Comparison of ENCODE assay signal across 12 cellular contexts in the genomic region with DNA sequence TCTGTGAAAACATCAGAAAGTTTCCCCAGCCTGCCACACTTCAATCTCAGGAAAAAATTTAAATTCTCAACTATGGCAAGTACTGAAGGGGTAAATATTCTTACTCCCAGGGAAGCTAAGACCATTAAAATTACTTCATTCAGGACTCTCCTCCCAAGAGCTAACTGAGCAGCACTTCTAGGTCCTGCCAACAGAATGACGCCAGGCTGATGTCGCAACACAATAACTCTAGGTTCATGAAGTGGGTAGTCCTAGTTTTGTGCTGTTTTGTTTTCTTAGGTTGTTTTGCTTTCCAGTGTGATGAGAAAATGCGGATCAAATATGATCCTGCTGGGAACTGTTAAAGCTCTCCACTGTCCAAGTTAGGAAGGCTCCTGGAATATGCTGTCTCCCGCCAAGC.
DNase-seq lines count a peak whose midpoint lies in the region; TF ChIP-seq lines count a peak whose summit lies in the region.
"Had no signal": no experiment of that assay in that cellular context is flagged by ENCODE, and none has a peak within 500 bp of the region (broad histone marks: within the 10 kb centered on the region; RNA-seq: fewer than 3 reads in every experiment).

No MANE protein-coding gene starts in this region.

- DNase-seq in HuH-7 (ENCODE audit: low spot score) (peak; percentile 6), RPMI7951 (ENCODE audit: low read depth) (peak; percentile 7), fibroblast of mammary gland (ENCODE audit: low read depth) (peak; percentile 66), skeletal muscle cell (ENCODE audit: low read depth) (peak; percentile 21), NCI-H1417 (lab: John Stamatoyannopoulos, UW) (no peak), NCI-H1436 treated with DMSO at 0.1 percent for 48 hours (lab: John Stamatoyannopoulos, UW) (no peak), SHP77 treated with DMSO at 0.1 percent for 48 hours (lab: John Stamatoyannopoulos, UW) (no peak)
- DNase-seq in stimulated activated CD4-positive, alpha-beta T cell treated with anti-CD3 and anti-CD28 coated beads, Interleukin-2, amount 100 ng/mL, for 24 hours, result no peak
- DNase-seq: dermis blood vessel endothelial cell, NCI-H1092 treated with DMSO at 0.1 percent for 48 hours, NCI-H524 treated with DMSO at 0.1 percent for 48 hours had no signal

- TF ChIP-seq CTCF in fibroblast of mammary gland (conservative IDR thresholded peaks at IDR 0.05; ENCODE audit: control insufficient read depth, insufficient read depth, low read depth, low read length), result no peak

- H3K4me3 ChIP-seq in fibroblast of mammary gland (ENCODE audit: control insufficient read depth, low read depth, low read length) (no peak overlapping the region), skeletal muscle cell (ENCODE audit: low read depth, low read length) (no peak overlapping the region)
- H3K4me3 ChIP-seq: smooth muscle cell had no signal

Comparison
In these comparisons a context has a peak if more than half of its experiments do, and no peak if none do; other contexts are left out.
1. DNase-seq: peak in HuH-7 (single experiment), RPMI7951 (single experiment), fibroblast of mammary gland (single experiment) and skeletal muscle cell (single experiment); none in NCI-H1417 (0 of 3), NCI-H1436 treated with DMSO at 0.1 percent for 48 hours (single experiment), SHP77 treated with DMSO at 0.1 percent for 48 hours (single experiment) and stimulated activated CD4-positive, alpha-beta T cell treated with anti-CD3 and anti-CD28 coated beads, Interleukin-2, amount 100 ng/mL, for 24 hours (0 of 2).